16 cellular contexts compared by ENCODE assay signal in genomic region chr10:127989481-127989964, GRCh38.
DNase-seq lines count a peak whose midpoint lies in the region; ATAC-seq and TF ChIP-seq lines count a peak whose summit lies in the region.
"Had no signal": no experiment of that assay in that cellular context is flagged by ENCODE, and none has a peak within 500 bp of the region (broad histone marks: within the 10 kb centered on the region; RNA-seq: fewer than 3 reads in every experiment).

No MANE protein-coding gene starts in this region.

- H3K27me3 ChIP-seq in ACC112 (ENCODE audit: insufficient read depth, low read length) (no peaks in the 10 kb centered on the region), HCT116 (ENCODE audit: insufficient read depth, low read length) (no peaks in the 10 kb centered on the region), brain microvascular endothelial cell (replicated peaks) (no peaks in the 10 kb centered on the region)

- peak overlapping the region; percentile 10 to 78 (median 15) for H3K27ac Mint-ChIP-seq in nephron
- no peak overlapping the region for H3K27ac Mint-ChIP-seq in activated CD8-positive, alpha-beta memory T cell treated with anti-CD3 and anti-CD28 coated beads, Interleukin-2, amount 10 ng/mL, durations not matched to agents 7 days and 5 days
- H3K27ac Mint-ChIP-seq: GM23338 had no signal

- H2AFZ ChIP-seq in ACC112 (ENCODE audit: low read length, unreplicated experiment) (no peak overlapping the region), HCT116 (ENCODE audit: low read depth, low read length, poor library complexity, severe bottlenecking) (no peak overlapping the region)
- H2AFZ ChIP-seq: GM23338 had no signal

- H3K4me3 ChIP-seq in ACC112 (ENCODE audit: low read depth, low read length): no peak overlapping the region
- H3K4me3 ChIP-seq in HCT116 (replicated peaks in 1 of 2; ENCODE audit: low read depth in 1 of 2, low read length in 2 of 2): no peak overlapping the region
- no peak overlapping the region for H3K4me3 ChIP-seq in brain microvascular endothelial cell (ENCODE audit: low read depth, low read length)
- H3K4me3 ChIP-seq: GM23338 had no signal

- H3K4me3 Mint-ChIP-seq in nephron: peak overlapping the region in 2 of 3 experiments; percentile 1 to 13
- H3K4me3 Mint-ChIP-seq in activated CD8-positive, alpha-beta memory T cell treated with anti-CD3 and anti-CD28 coated beads, Interleukin-2, amount 10 ng/mL, durations not matched to agents 7 days and 5 days: no peak overlapping the region
- H3K4me3 Mint-ChIP-seq: GM23338 had no signal

- H3K9ac ChIP-seq in HCT116 (ENCODE audit: low read length): no peak overlapping the region
- H3K9ac ChIP-seq: KMS-11 had no signal

- in situ Hi-C loops in brain microvascular endothelial cell (cut with HindIII; ENCODE audit: low pct_ligation_motif_present, low sequenced_read_pairs) (no loop called here), G401 (cut with HindIII; ENCODE audit: low sequenced_read_pairs) (no loop called here)

- ATAC-seq in HCT116 (no peak), GM18858 (IDR thresholded peaks at IDR 0.05; ENCODE audit: unreplicated experiment) (no peak)
- ATAC-seq in activated CD8-positive, alpha-beta memory T cell treated with anti-CD3 and anti-CD28 coated beads, Interleukin-2, amount 10 ng/mL, durations not matched to agents 7 days and 5 days: no peak
- ATAC-seq: GM23338 had no signal

- POLR2A ChIA-PET in HCT116 (lab: Charles Lee): no interaction called here

- RAD21 ChIA-PET in HCT116 (lab: Charles Lee; ENCODE audit: low non-redundant PET in 1 of 2, low total read pairs in 2 of 2, uncharacterized antibody in 2 of 2, unreplicated experiment in 2 of 2): interaction anchor here in 1 of 2 experiments (0.7 kb wide), 1 partner anchor 83 kb away, joined by 3 read pairs; no protein-coding TSS in a partner anchor

- TF ChIP-seq CTCF in HCT116 (IDR thresholded peaks at IDR 0.05 in 2 of 3, conservative IDR thresholded peaks at IDR 0.05 in 1 of 3; ENCODE audit: borderline replicate concordance in 1 of 3, insufficient read depth in 1 of 3, low read depth in 2 of 3, low read length in 2 of 3) (no peak), brain microvascular endothelial cell (IDR thresholded peaks at IDR 0.05; ENCODE audit: low read depth, low read length, missing control alignments) (no peak), nephron (IDR thresholded peaks at IDR 0.05; ENCODE audit: unreplicated experiment in 3 of 3) (no peak)

- DNase-seq in HCT116 (ENCODE audit: low read depth, low spot score) (no peak), brain microvascular endothelial cell (no peak), G401 (ENCODE audit: low spot score) (no peak), COLO668 (lab: John Stamatoyannopoulos, UW; ENCODE audit: unreplicated experiment) (no peak)
- DNase-seq in activated CD8-positive, alpha-beta memory T cell treated with anti-CD3 and anti-CD28 coated beads, Interleukin-2, amount 10 ng/mL, durations not matched to agents 7 days and 5 days: no peak
- DNase-seq: amniotic stem cell, C1 segment of cervical spinal cord, cortex of kidney, midbrain, NCI-H526, T1000 had no signal

- H3K4me1 ChIP-seq in ACC112 (ENCODE audit: control insufficient read depth, insufficient read depth, low read length, unreplicated experiment) (peaks cover 35% of the 10 kb centered on the region), HCT116 (ENCODE audit: control insufficient read depth in 1 of 2, insufficient read depth in 2 of 2, low read length in 2 of 2) (peaks cover 31 to 36% of the 10 kb centered on the region in 2 experiments)

- H3K36me3 ChIP-seq in ACC112 (ENCODE audit: insufficient read depth, low read length) (no peaks in the 10 kb centered on the region), HCT116 (ENCODE audit: control insufficient read depth in 1 of 2, insufficient read depth in 2 of 2, low read length in 2 of 2) (no peaks in the 10 kb centered on the region), brain microvascular endothelial cell (replicated peaks) (no peaks in the 10 kb centered on the region)

- intact Hi-C loops in HCT116 (cut with micrococcal nuclease): no loop called here

- TF ChIP-seq POLR2A in HCT116 (IDR thresholded peaks at IDR 0.05; ENCODE audit: borderline replicate concordance, extremely low read depth, insufficient read depth, insufficient read length): no peak

- H3K9me2 ChIP-seq in HCT116 (ENCODE audit: insufficient read depth): no peaks in the 10 kb centered on the region; the same call in 1 of the 2 replicates

- H3K27ac ChIP-seq in ACC112 (ENCODE audit: low read depth, low read length): peak overlapping the region; percentile 95
- no peak overlapping the region for H3K27ac ChIP-seq in HCT116 (ENCODE audit: low read depth, low read length)
- H3K27ac ChIP-seq in brain microvascular endothelial cell: peak overlapping the region; percentile 99
- H3K27ac ChIP-seq: KMS-11 had no signal

- no peak for TF ChIP-seq RAD21 in HCT116 (IDR thresholded peaks at IDR 0.05; ENCODE audit: low read depth)

- H3K4me1 Mint-ChIP-seq in nephron: peaks cover 25% of the 10 kb centered on the region
- H3K4me1 Mint-ChIP-seq in activated CD8-positive, alpha-beta memory T cell treated with anti-CD3 and anti-CD28 coated beads, Interleukin-2, amount 10 ng/mL, durations not matched to agents 7 days and 5 days: peaks cover 38% of the 10 kb centered on the region

- no peaks in the 10 kb centered on the region for H3K36me3 Mint-ChIP-seq in nephron (ENCODE audit: low read depth)
- H3K36me3 Mint-ChIP-seq in activated CD8-positive, alpha-beta memory T cell treated with anti-CD3 and anti-CD28 coated beads, Interleukin-2, amount 10 ng/mL, durations not matched to agents 7 days and 5 days: no peaks in the 10 kb centered on the region

- peaks cover 16% of the 10 kb centered on the region for H3K27me3 Mint-ChIP-seq in nephron (ENCODE audit: low read depth)
- H3K27me3 Mint-ChIP-seq in activated CD8-positive, alpha-beta memory T cell treated with anti-CD3 and anti-CD28 coated beads, Interleukin-2, amount 10 ng/mL, durations not matched to agents 7 days and 5 days: peaks cover 6% of the 10 kb centered on the region

- H3K79me2 ChIP-seq in ACC112 (ENCODE audit: control insufficient read depth, insufficient read depth, low read length, unreplicated experiment): no peaks in the 10 kb centered on the region
- no peaks in the 10 kb centered on the region for H3K79me2 ChIP-seq in HCT116 (ENCODE audit: insufficient read depth, low read length)

- H3K9me3 ChIP-seq in HCT116 (ENCODE audit: control insufficient read depth in 1 of 2, insufficient read depth in 1 of 2, low read depth in 1 of 2, low read length in 2 of 2): no peaks in the 10 kb centered on the region

- no peaks in the 10 kb centered on the region for H4K20me1 ChIP-seq in HCT116 (ENCODE audit: insufficient read depth)

- no peaks in the 10 kb centered on the region for H3K9me3 Mint-ChIP-seq in nephron
- H3K9me3 Mint-ChIP-seq in activated CD8-positive, alpha-beta memory T cell treated with anti-CD3 and anti-CD28 coated beads, Interleukin-2, amount 10 ng/mL, durations not matched to agents 7 days and 5 days (ENCODE audit: low read depth): no peaks in the 10 kb centered on the region
- H3K9me3 Mint-ChIP-seq: GM23338 had no signal

- CTCF ChIA-PET in HCT116 (lab: Charles Lee): interaction anchor here (1.4 kb wide), 1 partner anchor 82 kb away, joined by 3 read pairs; the partner anchor contains the start of gene PTPRE
- CTCF ChIA-PET in activated CD8-positive, alpha-beta memory T cell treated with anti-CD3 and anti-CD28 coated beads, Interleukin-2, amount 10 ng/mL, durations not matched to agents 7 days and 5 days (lab: Charles Lee): no interaction called here

- BruUV-seq in HCT116 (replicated peaks; lab: Mats Ljungman, UMichigan): no TSS peak

- H3K4me2 ChIP-seq in HCT116 (ENCODE audit: low read length): peak overlapping the region; percentile 71; the same call in 1 of the 2 replicates
- H3K4me2 ChIP-seq: GM23338, KMS-11 had no signal

TF ChIP-seq in HCT116, 20 proteins besides CTCF, POLR2A, EP300 and RAD21:
- TF ChIP-seq ELF1 (IDR thresholded peaks at IDR 0.05; ENCODE audit: borderline replicate concordance, low read depth) (no peak), MAX (IDR thresholded peaks at IDR 0.05) (no peak), POLR2AphosphoS5 (IDR thresholded peaks at IDR 0.05; ENCODE audit: low read depth, low read length) (no peak), EGR1 (IDR thresholded peaks at IDR 0.05; ENCODE audit: low read depth) (no peak)
